ENCODE assay signal across 14 cellular contexts in genomic region chr6:136103101-136103688, GRCh38.
DNase-seq lines count a peak whose midpoint lies in the region; ATAC-seq and TF ChIP-seq lines count a peak whose summit lies in the region.
"Had no signal": no experiment of that assay in that cellular context is flagged by ENCODE, and none has a peak within 500 bp of the region (broad histone marks: within the 10 kb centered on the region; RNA-seq: fewer than 3 reads in every experiment).

No MANE protein-coding gene starts in this region.

- H3K4me3 Mint-ChIP-seq in nephron progenitor cell: no peak overlapping the region
- no peak overlapping the region for H3K4me3 Mint-ChIP-seq in activated T-helper 1 cell treated with anti-CD3 and anti-CD28 coated beads, Interleukin-12 subunit alpha, Interleukin-12 subunit beta, Interleukin-2, Interleukin-4 antibody, amounts not matched to agents 30 ng/mL and 10 ng/mL and 1 ng/mL, durations not matched to agents 14 hours and 24 hours and 36 hours
- H3K4me3 Mint-ChIP-seq: CD14-positive monocyte; stimulated activated naive CD8-positive, alpha-beta T cell treated with anti-CD3 and anti-CD28 coated beads, Interleukin-15, amount 100 ng/mL, for 72 hours had no signal

- peak overlapping the region; percentile 67 to 90 (median 84) for H3K27ac ChIP-seq in heart left ventricle
- H3K27ac ChIP-seq in upper lobe of right lung: peak overlapping the region; percentile 63
- H3K27ac ChIP-seq: PC-9 had no signal

- H3K4me3 ChIP-seq in cardiac fibroblast (replicated peaks in 1 of 2; ENCODE audit: low read depth in 2 of 2, low read length in 2 of 2) (no peak overlapping the region), heart left ventricle (no peak overlapping the region), upper lobe of right lung (no peak overlapping the region)
- H3K4me3 ChIP-seq: PC-9 had no signal

- no peak for TF ChIP-seq POLR2A in heart left ventricle (IDR thresholded peaks at IDR 0.05)

- intact Hi-C loops in heart left ventricle (cut with DNase I): loop anchor here in 7 of 10 donors (5.0 to 10.0 kb wide), 5 partner anchors 44 to 68 kb away; no protein-coding TSS in a partner anchor
- intact Hi-C loops in upper lobe of right lung (cut with DNase I): no loop called here
- intact Hi-C loops in activated T-helper 1 cell treated with anti-CD3 and anti-CD28 coated beads, Interleukin-12 subunit alpha, Interleukin-12 subunit beta, Interleukin-2, Interleukin-4 antibody, amounts not matched to agents 30 ng/mL and 10 ng/mL and 1 ng/mL, durations not matched to agents 14 hours and 24 hours and 36 hours (cut with micrococcal nuclease): no loop called here

- H3K27me3 Mint-ChIP-seq in nephron progenitor cell (ENCODE audit: low read depth, poor library complexity): peaks cover 17% of the 10 kb centered on the region
- H3K27me3 Mint-ChIP-seq in activated T-helper 1 cell treated with anti-CD3 and anti-CD28 coated beads, Interleukin-12 subunit alpha, Interleukin-12 subunit beta, Interleukin-2, Interleukin-4 antibody, amounts not matched to agents 30 ng/mL and 10 ng/mL and 1 ng/mL, durations not matched to agents 14 hours and 24 hours and 36 hours (ENCODE audit: insufficient read depth): no peaks in the 10 kb centered on the region
- H3K27me3 Mint-ChIP-seq: stimulated activated naive CD8-positive, alpha-beta T cell treated with anti-CD3 and anti-CD28 coated beads, Interleukin-15, amount 100 ng/mL, for 72 hours had no signal

- TF ChIP-seq CTCF in cardiac fibroblast (IDR thresholded peaks at IDR 0.05; ENCODE audit: low read depth, low read length) (no peak), heart left ventricle (IDR thresholded peaks at IDR 0.05) (no peak), nephron progenitor cell (IDR thresholded peaks at IDR 0.05) (no peak), upper lobe of right lung (IDR thresholded peaks at IDR 0.05) (no peak)

- 40 to 47% (median 42%) methylated on average over 5 of the region's 5 CpGs for WGBS in heart left ventricle, 4 donors

- peaks cover 0 to 6% (median 0%) of the 10 kb centered on the region in 12 donors for H3K9me3 ChIP-seq in heart left ventricle
- H3K9me3 ChIP-seq in upper lobe of right lung: no peaks in the 10 kb centered on the region

- H3K27ac Mint-ChIP-seq in nephron progenitor cell: peak overlapping the region; percentile 79
- no peak overlapping the region for H3K27ac Mint-ChIP-seq in activated T-helper 1 cell treated with anti-CD3 and anti-CD28 coated beads, Interleukin-12 subunit alpha, Interleukin-12 subunit beta, Interleukin-2, Interleukin-4 antibody, amounts not matched to agents 30 ng/mL and 10 ng/mL and 1 ng/mL, durations not matched to agents 14 hours and 24 hours and 36 hours
- H3K27ac Mint-ChIP-seq: stimulated activated naive CD8-positive, alpha-beta T cell treated with anti-CD3 and anti-CD28 coated beads, Interleukin-15, amount 100 ng/mL, for 72 hours had no signal

- no peaks in the 10 kb centered on the region for H3K36me3 Mint-ChIP-seq in nephron progenitor cell (ENCODE audit: low read depth)
- H3K36me3 Mint-ChIP-seq in activated T-helper 1 cell treated with anti-CD3 and anti-CD28 coated beads, Interleukin-12 subunit alpha, Interleukin-12 subunit beta, Interleukin-2, Interleukin-4 antibody, amounts not matched to agents 30 ng/mL and 10 ng/mL and 1 ng/mL, durations not matched to agents 14 hours and 24 hours and 36 hours (ENCODE audit: low read depth): no peaks in the 10 kb centered on the region
- H3K36me3 Mint-ChIP-seq: CD14-positive monocyte had no signal

- peaks cover 0 to 70% (median 40%) of the 10 kb centered on the region in 12 donors for H3K4me1 ChIP-seq in heart left ventricle
- H3K4me1 ChIP-seq in upper lobe of right lung: peaks cover 11% of the 10 kb centered on the region

- H3K27me3 ChIP-seq in heart left ventricle (no peaks in the 10 kb centered on the region), upper lobe of right lung (no peaks in the 10 kb centered on the region)

- DNase-seq in cardiac fibroblast (ENCODE audit: low read depth in 2 of 2): peak; percentile 42 to 54
- peak in 1 of 5 donors; percentile 24 for DNase-seq in heart left ventricle
- DNase-seq in nephron progenitor cell: no peak
- no peak for DNase-seq in upper lobe of right lung
- DNase-seq in SKM-1 treated with dmso at 0.1 percent for 144 hours (lab: John Stamatoyannopoulos, UW; ENCODE audit: unreplicated experiment): no peak
- no peak for DNase-seq in activated T-helper 1 cell treated with anti-CD3 and anti-CD28 coated beads, Interleukin-12 subunit alpha, Interleukin-12 subunit beta, Interleukin-2, Interleukin-4 antibody, amounts not matched to agents 30 ng/mL and 10 ng/mL and 1 ng/mL, durations not matched to agents 14 hours and 24 hours and 36 hours (ENCODE audit: low spot score)
- DNase-seq: activated CD4-positive, alpha-beta T cell treated with anti-CD3 and anti-CD28 coated beads, Interleukin-2, amount 50 U/mL, for 48 hours; NCI-H1092; NCI-H345; stimulated activated naive CD8-positive, alpha-beta T cell treated with anti-CD3 and anti-CD28 coated beads, Interleukin-15, amount 100 ng/mL, for 72 hours had no signal

- H3K9me3 Mint-ChIP-seq in nephron progenitor cell: peaks cover 15% of the 10 kb centered on the region
- H3K9me3 Mint-ChIP-seq in activated T-helper 1 cell treated with anti-CD3 and anti-CD28 coated beads, Interleukin-12 subunit alpha, Interleukin-12 subunit beta, Interleukin-2, Interleukin-4 antibody, amounts not matched to agents 30 ng/mL and 10 ng/mL and 1 ng/mL, durations not matched to agents 14 hours and 24 hours and 36 hours: no peaks in the 10 kb centered on the region
- H3K9me3 Mint-ChIP-seq: stimulated activated naive CD8-positive, alpha-beta T cell treated with anti-CD3 and anti-CD28 coated beads, Interleukin-15, amount 100 ng/mL, for 72 hours had no signal

- ATAC-seq in heart left ventricle: peak; percentile 6 to 40 (median 16)
- ATAC-seq in upper lobe of right lung: peak; percentile 24
- ATAC-seq in GM21447 (IDR thresholded peaks at IDR 0.05; ENCODE audit: unreplicated experiment): no peak
- ATAC-seq: left colon; stimulated activated naive CD8-positive, alpha-beta T cell treated with anti-CD3 and anti-CD28 coated beads, Interleukin-15, amount 100 ng/mL, for 72 hours had no signal

- no peaks in the 10 kb centered on the region for H3K36me3 ChIP-seq in heart left ventricle
- H3K36me3 ChIP-seq in upper lobe of right lung: no peaks in the 10 kb centered on the region

- peaks cover 55% of the 10 kb centered on the region for H3K4me1 Mint-ChIP-seq in nephron progenitor cell
- H3K4me1 Mint-ChIP-seq in activated T-helper 1 cell treated with anti-CD3 and anti-CD28 coated beads, Interleukin-12 subunit alpha, Interleukin-12 subunit beta, Interleukin-2, Interleukin-4 antibody, amounts not matched to agents 30 ng/mL and 10 ng/mL and 1 ng/mL, durations not matched to agents 14 hours and 24 hours and 36 hours (ENCODE audit: low read depth): no peaks in the 10 kb centered on the region
- H3K4me1 Mint-ChIP-seq: stimulated activated naive CD8-positive, alpha-beta T cell treated with anti-CD3 and anti-CD28 coated beads, Interleukin-15, amount 100 ng/mL, for 72 hours had no signal

Comparison
In these comparisons a context has a peak if more than half of its experiments do, and no peak if none do; other contexts are left out.
1. DNase-seq: peak in cardiac fibroblast (2 of 2); none in nephron progenitor cell (single experiment), upper lobe of right lung (single experiment), SKM-1 treated with dmso at 0.1 percent for 144 hours (single experiment) and activated T-helper 1 cell treated with anti-CD3 and anti-CD28 coated beads, Interleukin-12 subunit alpha, Interleukin-12 subunit beta, Interleukin-2, Interleukin-4 antibody, amounts not matched to agents 30 ng/mL and 10 ng/mL and 1 ng/mL, durations not matched to agents 14 hours and 24 hours and 36 hours (single experiment).
2. intact Hi-C loops: an anchor here in heart left ventricle (5.0 to 10.0 kb wide); none called in upper lobe of right lung and activated T-helper 1 cell treated with anti-CD3 and anti-CD28 coated beads, Interleukin-12 subunit alpha, Interleukin-12 subunit beta, Interleukin-2, Interleukin-4 antibody, amounts not matched to agents 30 ng/mL and 10 ng/mL and 1 ng/mL, durations not matched to agents 14 hours and 24 hours and 36 hours.